In the genomic region with DNA sequence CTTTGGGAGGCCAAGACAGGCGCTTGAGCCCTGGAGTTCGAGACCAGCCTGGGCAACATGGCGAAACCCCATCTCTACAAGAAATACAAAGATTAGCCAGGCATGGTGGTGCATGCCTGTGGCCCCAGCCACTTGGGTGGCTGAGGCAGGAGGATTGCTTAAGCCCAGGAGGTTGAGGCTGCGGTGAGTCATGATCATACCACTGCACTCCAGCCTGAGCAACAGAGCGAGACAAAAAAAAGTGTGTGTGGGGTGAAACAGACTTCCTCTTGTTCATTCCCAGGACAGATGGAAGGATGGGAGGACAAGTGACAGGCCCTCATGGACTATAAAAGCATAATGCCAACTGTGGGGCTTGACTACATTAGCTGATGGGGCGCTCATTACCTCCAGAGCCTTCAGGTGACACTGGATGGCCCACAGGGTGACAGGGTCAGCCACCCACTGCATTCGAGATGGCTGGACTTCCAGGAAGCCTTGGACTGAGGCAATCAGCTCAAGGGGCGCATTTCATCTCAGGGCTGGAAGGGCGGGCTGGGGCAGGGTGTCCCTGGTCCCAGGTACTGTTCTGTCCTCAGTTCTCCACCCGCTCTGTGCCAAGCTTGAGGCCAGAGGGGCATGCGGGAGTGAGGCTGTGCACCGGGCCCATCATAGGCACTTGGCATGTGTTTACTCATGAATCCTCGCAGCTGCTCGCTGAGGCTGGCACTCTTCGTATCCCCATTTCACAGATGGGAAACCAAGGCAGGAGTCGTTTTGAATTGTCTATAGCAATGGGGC, we compare ENCODE assay signal across 10 cellular contexts. TPM values are rescaled to one million over a fixed set of nuclear protein-coding genes. Genes with fewer than 3 reads are reported as not detected.
A peak's percentile ranks its signal among the peaks of the same experiment; 100 is the strongest.
DNase-seq lines count a peak whose midpoint lies in the region; ATAC-seq and TF ChIP-seq lines count a peak whose summit lies in the region.
"Had no signal": no experiment of that assay in that cellular context is flagged by ENCODE, and none has a peak within 500 bp of the region (broad histone marks: within the 10 kb centered on the region; RNA-seq: fewer than 3 reads in every experiment).

No MANE protein-coding gene starts in this region.

- no peak overlapping the region for H3K4me3 ChIP-seq in osteoblast (ENCODE audit: insufficient read depth, low read length)
- H3K4me3 ChIP-seq: cardiac muscle cell, tibial artery had no signal

- no peaks in the 10 kb centered on the region for H3K9me3 ChIP-seq in osteoblast (ENCODE audit: low read depth, low read length)
- H3K9me3 ChIP-seq: tibial artery had no signal

- no peaks in the 10 kb centered on the region for H3K79me2 ChIP-seq in osteoblast (ENCODE audit: insufficient read depth, low read length)

- H3K36me3 ChIP-seq in osteoblast (ENCODE audit: insufficient read depth, low read length): no peaks in the 10 kb centered on the region
- H3K36me3 ChIP-seq: cardiac muscle cell had no signal

- H3K27me3 ChIP-seq in osteoblast (ENCODE audit: insufficient read depth, low read length): no peaks in the 10 kb centered on the region
- H3K27me3 ChIP-seq: tibial artery had no signal

- no peak for ATAC-seq in GM21786 (IDR thresholded peaks at IDR 0.05; ENCODE audit: unreplicated experiment)
- ATAC-seq: left lobe of liver had no signal

- no peak overlapping the region for H2AFZ ChIP-seq in osteoblast (ENCODE audit: low read length)

- peaks cover 11% of the 10 kb centered on the region for H3K4me1 ChIP-seq in osteoblast (ENCODE audit: insufficient read depth, low read length)
- H3K4me1 ChIP-seq: tibial artery had no signal

- DNase-seq in H4 (ENCODE audit: low spot score): peak; percentile 61
- peak; percentile 41 to 78 for DNase-seq in NCI-H446 (lab: John Stamatoyannopoulos, UW)
- peak; percentile 58 for DNase-seq in osteoblast (ENCODE audit: insufficient read length, low spot score, missing footprints)
- no peak for DNase-seq in SK-N-DZ (ENCODE audit: low spot score)
- no peak for DNase-seq in DMS153 treated with DMSO at 0.1 percent for 48 hours (lab: John Stamatoyannopoulos, UW; ENCODE audit: unreplicated experiment)

- H3K4me2 ChIP-seq in osteoblast (ENCODE audit: insufficient read depth, low read length): no peak overlapping the region

- TF ChIP-seq CTCF in osteoblast (IDR thresholded peaks at IDR 0.05; ENCODE audit: extremely low read depth, low read depth, low read length): no peak

- H3K27ac ChIP-seq in cingulate gyrus (ENCODE audit: low read depth, low read length) (peak overlapping the region; percentile 39), osteoblast (ENCODE audit: low read depth, low read length) (no peak overlapping the region)
- H3K27ac ChIP-seq: cardiac muscle cell, tibial artery had no signal

- H4K20me1 ChIP-seq in osteoblast (ENCODE audit: insufficient read depth, low read length): no peaks in the 10 kb centered on the region

RNA-seq across cellular contexts. Expression of gene NPTXR, which starts 12.5 kb away (rescaled TPM):
- total RNA-seq in H4 (2014; rRNA removed; shearing (Covaris generic)): 3.1 and 4.1 TPM in 2 replicates
- 0.72 and 1.5 TPM in 2 replicates for total RNA-seq in osteoblast
- polyA plus RNA-seq in SK-N-DZ (2014; cell fraction: cytosol; rRNA removed): 0.57 and 0.65 TPM in 2 replicates
- 0.38 and 0.39 TPM in 2 replicates for polyA plus RNA-seq in SK-N-DZ (2014; cell fraction: nucleus; rRNA removed)

RNA-seq across cellular contexts. Expression of gene DNAL4, which starts 37.4 kb away (rescaled TPM):
- 6.4 and 6.6 TPM in 2 replicates for total RNA-seq in H4 (2014; rRNA removed; shearing (Covaris generic))
- 15.9 and 17.0 TPM in 2 replicates for total RNA-seq in osteoblast
- polyA plus RNA-seq in SK-N-DZ (2014; cell fraction: cytosol; rRNA removed): 29.0 and 32.8 TPM in 2 replicates
- 18.6 and 21.3 TPM in 2 replicates for polyA plus RNA-seq in SK-N-DZ (2014; cell fraction: nucleus; rRNA removed)

RNA-seq across cellular contexts. Expression of gene CBX6, which starts 40.7 kb away (rescaled TPM):
- 19.6 and 21.5 TPM in 2 replicates for total RNA-seq in H4 (2014; rRNA removed; shearing (Covaris generic))
- 58.6 and 59.5 TPM in 2 replicates for total RNA-seq in osteoblast
- 9.2 and 11.0 TPM in 2 replicates for polyA plus RNA-seq in SK-N-DZ (2014; cell fraction: cytosol; rRNA removed)
- 24.2 and 30.2 TPM in 2 replicates for polyA plus RNA-seq in SK-N-DZ (2014; cell fraction: nucleus; rRNA removed)

Comparison
In these comparisons a context has a peak if more than half of its experiments do, and no peak if none do; other contexts are left out.
1. DNase-seq: peak in H4 (single experiment), NCI-H446 (2 of 2) and osteoblast (single experiment); none in SK-N-DZ (single experiment) and DMS153 treated with DMSO at 0.1 percent for 48 hours (single experiment).